In genomic region chr17:79930077-79930785, GRCh38 we compare ENCODE assay signal across 10 cellular contexts.
DNase-seq lines count a peak whose midpoint lies in the region; ATAC-seq, FAIRE-seq and TF ChIP-seq lines count a peak whose summit lies in the region.
"Had no signal": no experiment of that assay in that cellular context is flagged by ENCODE, and none has a peak within 500 bp of the region (broad histone marks: within the 10 kb centered on the region; RNA-seq: fewer than 3 reads in every experiment).

No MANE protein-coding gene starts in this region.

- H3K4me1 ChIP-seq in left ventricle myocardium inferior = peaks cover 14% of the 10 kb centered on the region
- no peaks in the 10 kb centered on the region for H3K4me1 ChIP-seq in astrocyte (ENCODE audit: insufficient read depth, low read length)
- peaks cover 22% of the 10 kb centered on the region for H3K4me1 ChIP-seq in lower lobe of right lung
- peaks cover 6 to 37% (median 18%) of the 10 kb centered on the region in 4 donors for H3K4me1 ChIP-seq in upper lobe of left lung
- no peaks in the 10 kb centered on the region for H3K4me1 ChIP-seq in kidney (ENCODE audit: control insufficient read depth in 1 of 2, insufficient read depth in 1 of 2, low read depth in 1 of 2, low read length in 2 of 2)

- H4K20me1 ChIP-seq in astrocyte (ENCODE audit: insufficient read depth, low read length) = no peaks in the 10 kb centered on the region

- H3K4me2 ChIP-seq in astrocyte (ENCODE audit: low read length) = peak overlapping the region; percentile 78

- TF ChIP-seq EP300 in upper lobe of left lung (IDR thresholded peaks at IDR 0.05) = no peak

- no peak for FAIRE-seq in astrocyte (lab: Jason Lieb, UNC)
- FAIRE-seq in RCC 7860 (lab: Jason Lieb, UNC) = no peak
- no peak for FAIRE-seq in kidney (lab: Jason Lieb, UNC)

- peaks cover 2% of the 10 kb centered on the region for H3K36me3 Mint-ChIP-seq in astrocyte (ENCODE audit: low read depth, unreplicated experiment)

- H3K9ac ChIP-seq in astrocyte (ENCODE audit: low read length) (no peak overlapping the region), kidney (ENCODE audit: low read length in 2 of 2) (no peak overlapping the region)

- intact Hi-C loops in left ventricle myocardium inferior (cut with micrococcal nuclease) = no loop called here
- intact Hi-C loops in left cardiac atrium (cut with DNase I) = no loop called here
- intact Hi-C loops in lower lobe of right lung (cut with DNase I) = no loop called here
- intact Hi-C loops in kidney (cut with DNase I) = no loop called here

- no peaks in the 10 kb centered on the region for H3K79me2 ChIP-seq in astrocyte (ENCODE audit: insufficient read depth, low read length)

- H2AFZ ChIP-seq in astrocyte (ENCODE audit: low read depth, low read length) = no peak overlapping the region

- no peak overlapping the region for H3K27ac ChIP-seq in left ventricle myocardium inferior (replicated peaks)
- H3K27ac ChIP-seq in astrocyte (ENCODE audit: low read depth, low read length) = no peak overlapping the region
- H3K27ac ChIP-seq in lower lobe of right lung = no peak overlapping the region
- H3K27ac ChIP-seq in upper lobe of left lung = no peak overlapping the region
- H3K27ac ChIP-seq in kidney (ENCODE audit: low read depth in 2 of 2, low read length in 2 of 2) = no peak overlapping the region
- H3K27ac ChIP-seq: epithelial cell of prostate had no signal

- 2 to 3% methylated on average over 26 of the region's 58 CpGs for WGBS in upper lobe of left lung, 2 donors

- H3K4me3 ChIP-seq in left ventricle myocardium inferior (peak overlapping the region; percentile 45), astrocyte (ENCODE audit: insufficient read depth, low read depth, low read length) (peak overlapping the region; percentile 23), lower lobe of right lung (peak overlapping the region; percentile 33), upper lobe of left lung (peak overlapping the region in 3 of 4 donors; percentile 10 to 34 (median 13)), kidney (ENCODE audit: low read length in 2 of 2) (no peak overlapping the region)

- TF ChIP-seq POLR2A in upper lobe of left lung (IDR thresholded peaks at IDR 0.05) = no peak

- DNase-seq in left ventricle myocardium inferior (no peak), left cardiac atrium (no peak), astrocyte (ENCODE audit: low read depth) (no peak), lower lobe of right lung (no peak), upper lobe of left lung (peak in 1 of 2 donors; percentile 75), RCC 7860 (ENCODE audit: low spot score) (no peak), kidney (no peak)
- no peak for DNase-seq in stimulated activated CD4-positive, alpha-beta T cell treated with anti-CD3 and anti-CD28 coated beads, Interleukin-4, amount 100 ng/mL, for 24 hours
- DNase-seq: NCI-H510A had no signal

- TF ChIP-seq CTCF in left ventricle myocardium inferior (IDR thresholded peaks at IDR 0.05; ENCODE audit: borderline replicate concordance) = no peak
- TF ChIP-seq CTCF in astrocyte (IDR thresholded peaks at IDR 0.05; ENCODE audit: insufficient read depth, low read depth, low read length) = no peak
- no peak for TF ChIP-seq CTCF in lower lobe of right lung (IDR thresholded peaks at IDR 0.05)
- TF ChIP-seq CTCF in upper lobe of left lung (IDR thresholded peaks at IDR 0.05) = no peak
- TF ChIP-seq CTCF in kidney (IDR thresholded peaks at IDR 0.05; ENCODE audit: borderline replicate concordance, extremely low read depth, insufficient read depth) = no peak

- H3K9me3 ChIP-seq in left ventricle myocardium inferior (replicated peaks) (no peaks in the 10 kb centered on the region), astrocyte (ENCODE audit: insufficient read depth, low read depth, low read length) (no peaks in the 10 kb centered on the region), lower lobe of right lung (no peaks in the 10 kb centered on the region), upper lobe of left lung (no peaks in the 10 kb centered on the region), kidney (ENCODE audit: control insufficient read depth in 1 of 2, low read length in 2 of 2) (no peaks in the 10 kb centered on the region)

- no peaks in the 10 kb centered on the region for H3K36me3 ChIP-seq in left ventricle myocardium inferior
- H3K36me3 ChIP-seq in astrocyte (ENCODE audit: insufficient read depth, low read length) = no peaks in the 10 kb centered on the region
- no peaks in the 10 kb centered on the region for H3K36me3 ChIP-seq in lower lobe of right lung
- no peaks in the 10 kb centered on the region for H3K36me3 ChIP-seq in upper lobe of left lung
- H3K36me3 ChIP-seq in kidney (ENCODE audit: control insufficient read depth in 1 of 2, insufficient read depth in 2 of 2, low read length in 2 of 2) = no peaks in the 10 kb centered on the region

- H3K4me1 Mint-ChIP-seq in astrocyte (ENCODE audit: low read depth, unreplicated experiment) = no peaks in the 10 kb centered on the region

- ATAC-seq in left cardiac atrium (no peak), lower lobe of right lung (no peak), upper lobe of left lung (ENCODE audit: low FRiP score in 2 of 2) (no peak)

- H3K27me3 Mint-ChIP-seq in astrocyte (ENCODE audit: low read depth, unreplicated experiment) = peaks cover 32% of the 10 kb centered on the region

- no peak overlapping the region for H3K27ac Mint-ChIP-seq in astrocyte (ENCODE audit: unreplicated experiment)

- H3K9me3 Mint-ChIP-seq in astrocyte (ENCODE audit: unreplicated experiment) = peaks cover 4% of the 10 kb centered on the region

- H3K27me3 ChIP-seq in left ventricle myocardium inferior (ENCODE audit: low read depth) (peaks cover 74% of the 10 kb centered on the region), astrocyte (ENCODE audit: insufficient read depth, low read length) (peaks cover 8% of the 10 kb centered on the region), lower lobe of right lung (ENCODE audit: low read depth) (peaks cover 37% of the 10 kb centered on the region), upper lobe of left lung (peaks cover 0 to 27% (median 8%) of the 10 kb centered on the region in 4 donors)

- H3K4me3 Mint-ChIP-seq in astrocyte (ENCODE audit: unreplicated experiment) = no peak overlapping the region

Comparison
In these comparisons a context has a peak if more than half of its experiments do, and no peak if none do; other contexts are left out.
1. H3K4me3 ChIP-seq: peak in left ventricle myocardium inferior (single experiment), astrocyte (single experiment), lower lobe of right lung (single experiment) and upper lobe of left lung (3 of 4); none in kidney (0 of 2).